Comparison of ENCODE assay signal across 1 cellular context in genomic region chr5:177083351-177083750, GRCh38.
A peak's percentile ranks its signal among the peaks of the same experiment; 100 is the strongest.
TF ChIP-seq lines count a peak whose summit lies in the region.

No MANE protein-coding gene starts in this region.

TF ChIP-seq in GM12878, 131 proteins besides CTCF, POLR2A, EP300 and RAD21:
- peak; percentile 12; the same call in 1 of the 2 replicates for TF ChIP-seq PKNOX1 (IDR thresholded peaks at IDR 0.05)
- TF ChIP-seq RELB (IDR thresholded peaks at IDR 0.05; ENCODE audit: low read depth): no peak
